In genomic region chr6:161393292-161393691, GRCh38 we compare ENCODE assay signal across 6 cellular contexts.
"Had no signal": no experiment of that assay in that cellular context is flagged by ENCODE, and none has a peak within 500 bp of the region (broad histone marks: within the 10 kb centered on the region; RNA-seq: fewer than 3 reads in every experiment).

No MANE protein-coding gene starts in this region.

- H3K27ac ChIP-seq: KMS-11, Peyer's patch had no signal

- H3K9me2 ChIP-seq: SK-N-SH had no signal

- H3K4me2 ChIP-seq: KMS-11 had no signal

- DNase-seq: NCI-H187 treated with DMSO at 0.1 percent for 48 hours, Right ventricle myocardium superior had no signal

- H3K9me3 ChIP-seq: Peyer's patch, SK-N-SH had no signal

- H3K4me3 ChIP-seq: Peyer's patch, SJSA1 had no signal

- H3K9ac ChIP-seq: KMS-11, SK-N-SH had no signal

- H3K36me3 ChIP-seq: Peyer's patch, SJSA1 had no signal

- H3K4me1 ChIP-seq: Peyer's patch had no signal

- H3K27me3 ChIP-seq: Peyer's patch, SJSA1 had no signal
